24 cellular contexts compared by ENCODE assay signal in the genomic region with DNA sequence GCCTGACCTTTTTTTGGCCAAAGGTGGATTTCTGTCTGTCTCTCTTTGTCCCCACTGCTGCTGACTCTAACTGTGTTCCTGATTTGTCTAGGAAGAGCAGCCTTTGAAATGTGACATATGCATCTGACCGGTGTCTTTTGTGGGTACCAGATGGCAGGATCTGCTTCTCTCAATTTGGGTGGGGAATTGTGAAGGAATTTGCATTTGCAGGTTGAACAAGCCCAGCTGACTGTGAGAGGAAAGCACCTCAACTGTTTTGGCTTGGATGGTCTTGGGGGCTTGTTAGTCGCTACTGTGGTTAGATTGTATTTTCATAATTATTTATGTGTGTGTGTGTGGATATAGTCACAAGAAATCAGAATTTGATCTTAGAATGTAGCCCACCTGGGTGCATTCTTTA.
"Had no signal": no experiment of that assay in that cellular context is flagged by ENCODE, and none has a peak within 500 bp of the region (broad histone marks: within the 10 kb centered on the region; RNA-seq: fewer than 3 reads in every experiment).

No MANE protein-coding gene starts in this region.

- H3K27ac ChIP-seq: brain microvascular endothelial cell, cardiac muscle cell, PC-9 had no signal

- H3K36me3 ChIP-seq: brain microvascular endothelial cell, cardiac muscle cell, MG63 had no signal

- H3K4me1 Mint-ChIP-seq: activated CD4-positive, alpha-beta T cell treated with anti-CD3 and anti-CD28 coated beads, Interleukin-2, amount 10 ng/mL, durations not matched to agents 24 days and 14 days; WTC11 had no signal

- DNase-seq: activated CD4-positive, alpha-beta T cell treated with anti-CD3 and anti-CD28 coated beads for 1 hour; activated CD4-positive, alpha-beta T cell treated with anti-CD3 and anti-CD28 coated beads, Interleukin-2, amount 10 ng/mL, durations not matched to agents 24 days and 14 days; activated CD4-positive, alpha-beta T cell treated with anti-CD3 and anti-CD28 coated beads, Interleukin-2, amount 50 U/mL, for 48 hours; activated CD8-positive, alpha-beta memory T cell treated with anti-CD3 and anti-CD28 coated beads, Interleukin-2, amount 10 ng/mL, durations not matched to agents 7 days and 5 days; activated effector memory CD4-positive, alpha-beta T cell treated with Interleukin-2 at 50 U/mL for 16 hours; activated naive CD4-positive, alpha-beta T cell treated with Interleukin-2 at 50 U/mL for 16 hours; activated T-cell treated with anti-CD3 and anti-CD28 coated beads, Interleukin-2, amount 50 U/mL, for 24 hours; brain microvascular endothelial cell; MG63; MV-4-11; NCI-H1105; NCI-H1436; NCI-H1694 treated with DMSO at 0.1 percent for 48 hours; NCI-H2029 treated with DMSO at 0.1 percent for 48 hours; NCI-H345; NCI-H510A; NCI-H526 treated with DMSO at 0.1 percent for 48 hours; PC-9; SHP77 treated with DMSO at 0.1 percent for 48 hours had no signal

- H3K9me3 Mint-ChIP-seq: activated CD4-positive, alpha-beta T cell treated with anti-CD3 and anti-CD28 coated beads, Interleukin-2, amount 10 ng/mL, durations not matched to agents 24 days and 14 days; activated T-helper 1 cell treated with anti-CD3 and anti-CD28 coated beads, Interleukin-12 subunit alpha, Interleukin-12 subunit beta, Interleukin-2, Interleukin-4 antibody, amounts not matched to agents 30 ng/mL and 10 ng/mL and 1 ng/mL, durations not matched to agents 14 hours and 24 hours and 36 hours; T-helper 1 cell treated with Interleukin-12 subunit alpha and Interleukin-12 subunit beta and Interleukin-4 antibody, amounts not matched to agents 30 μg/mL and 1 μg/mL, for 36 hours had no signal

- ATAC-seq: activated CD8-positive, alpha-beta memory T cell treated with anti-CD3 and anti-CD28 coated beads, Interleukin-2, amount 10 ng/mL, durations not matched to agents 7 days and 5 days; WTC11 had no signal

- H3K9me3 ChIP-seq: MG63 had no signal

- H3K36me3 Mint-ChIP-seq: activated CD8-positive, alpha-beta memory T cell treated with anti-CD3 and anti-CD28 coated beads, Interleukin-2, amount 10 ng/mL, durations not matched to agents 7 days and 5 days; activated naive CD8-positive, alpha-beta T cell; WTC11 had no signal

- H2AFZ ChIP-seq: PC-9 had no signal

- H3K27ac Mint-ChIP-seq: activated CD4-positive, alpha-beta T cell treated with anti-CD3 and anti-CD28 coated beads, Interleukin-2, amount 10 ng/mL, durations not matched to agents 24 days and 14 days; activated CD8-positive, alpha-beta memory T cell treated with anti-CD3 and anti-CD28 coated beads, Interleukin-2, amount 10 ng/mL, durations not matched to agents 7 days and 5 days; activated naive CD8-positive, alpha-beta T cell; activated T-cell treated with anti-CD3 and anti-CD28 coated beads, Interleukin-2, amount 50 U/mL, for 24 hours; activated T-helper 1 cell treated with anti-CD3 and anti-CD28 coated beads, Interleukin-12 subunit alpha, Interleukin-12 subunit beta, Interleukin-2, Interleukin-4 antibody, amounts not matched to agents 30 ng/mL and 10 ng/mL and 1 ng/mL, durations not matched to agents 14 hours and 24 hours and 36 hours; T-helper 1 cell treated with Interleukin-12 subunit alpha and Interleukin-12 subunit beta and Interleukin-4 antibody, amounts not matched to agents 30 μg/mL and 1 μg/mL, for 36 hours; WTC11 had no signal

- H3K4me2 ChIP-seq: PC-9 had no signal

- H3K4me3 ChIP-seq: cardiac muscle cell, MG63, PC-9 had no signal

- H3K27me3 Mint-ChIP-seq: activated CD4-positive, alpha-beta T cell treated with anti-CD3 and anti-CD28 coated beads, Interleukin-2, amount 10 ng/mL, durations not matched to agents 24 days and 14 days; activated CD8-positive, alpha-beta memory T cell treated with anti-CD3 and anti-CD28 coated beads, Interleukin-2, amount 10 ng/mL, durations not matched to agents 7 days and 5 days; activated naive CD8-positive, alpha-beta T cell; activated T-cell treated with anti-CD3 and anti-CD28 coated beads, Interleukin-2, amount 50 U/mL, for 24 hours had no signal

- H3K4me3 Mint-ChIP-seq: activated CD4-positive, alpha-beta T cell treated with anti-CD3 and anti-CD28 coated beads, Interleukin-2, amount 10 ng/mL, durations not matched to agents 24 days and 14 days; activated CD8-positive, alpha-beta memory T cell treated with anti-CD3 and anti-CD28 coated beads, Interleukin-2, amount 10 ng/mL, durations not matched to agents 7 days and 5 days; activated naive CD8-positive, alpha-beta T cell; activated T-cell treated with anti-CD3 and anti-CD28 coated beads, Interleukin-2, amount 50 U/mL, for 24 hours; activated T-helper 1 cell treated with anti-CD3 and anti-CD28 coated beads, Interleukin-12 subunit alpha, Interleukin-12 subunit beta, Interleukin-2, Interleukin-4 antibody, amounts not matched to agents 30 ng/mL and 10 ng/mL and 1 ng/mL, durations not matched to agents 14 hours and 24 hours and 36 hours; T-helper 1 cell treated with Interleukin-12 subunit alpha and Interleukin-12 subunit beta and Interleukin-4 antibody, amounts not matched to agents 30 μg/mL and 1 μg/mL, for 36 hours; WTC11 had no signal

- H3K27me3 ChIP-seq: brain microvascular endothelial cell had no signal
